32 cellular contexts compared by ENCODE assay signal in the genomic region with DNA sequence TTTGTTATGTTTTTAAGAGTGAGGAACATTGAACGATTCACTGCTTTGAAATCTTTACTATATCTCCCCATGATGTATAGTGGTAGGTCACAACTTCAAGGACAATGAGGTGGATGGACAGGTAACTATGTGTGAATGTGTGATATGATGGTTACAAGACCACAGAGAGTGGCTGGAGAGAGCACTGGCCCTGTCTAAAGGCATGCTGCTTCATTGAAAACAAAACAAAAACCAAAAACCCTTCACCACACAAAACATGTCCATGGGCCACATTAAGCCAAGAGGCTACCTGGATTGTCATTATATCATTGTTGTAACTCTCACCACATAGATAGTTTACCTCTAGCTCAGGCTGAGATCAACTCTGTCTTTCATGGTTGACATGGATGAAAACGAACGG.
"Had no signal": no experiment of that assay in that cellular context is flagged by ENCODE, and none has a peak within 500 bp of the region (broad histone marks: within the 10 kb centered on the region; RNA-seq: fewer than 3 reads in every experiment).

No MANE protein-coding gene starts in this region.

- H3K9me3 Mint-ChIP-seq: activated T-cell treated with anti-CD3 and anti-CD28 coated beads, Interleukin-2, amount 50 U/mL, for 24 hours; neural progenitor cell had no signal

- H3K4me3 ChIP-seq: coronary artery, dorsolateral prefrontal cortex, gastroesophageal sphincter, hepatocyte, left ventricle myocardium inferior, lung, neural progenitor cell, right atrium auricular region, smooth muscle cell, stomach, thyroid gland, upper lobe of left lung, vagina had no signal

- H3K27me3 Mint-ChIP-seq: activated CD4-positive, alpha-beta memory T cell treated with anti-CD3 and anti-CD28 coated beads for 36 hours; activated T-cell treated with anti-CD3 and anti-CD28 coated beads, Interleukin-2, amount 50 U/mL, for 24 hours had no signal

- ATAC-seq: activated CD4-positive, CD25-positive, alpha-beta regulatory T cell treated with anti-CD3 and anti-CD28 coated beads, Interleukin-2, amount 50 U/mL, for 24 hours; activated T-helper 17 cell treated with anti-CD3 and anti-CD28 coated beads, Interleukin-2, amount 50 U/mL, for 72 hours; gastroesophageal sphincter; natural killer cell; stimulated activated naive B cell treated with anti-CD40 and anti-IgM and Interleukin-4, amounts not matched to agents 10 μg/mL and 1 μg/mL and 100 μg/mL, for 72 hours had no signal

- H3K4me1 Mint-ChIP-seq: natural killer cell; neural progenitor cell; stimulated activated naive B cell treated with anti-CD40 and anti-IgM and Interleukin-4, amounts not matched to agents 10 μg/mL and 1 μg/mL and 100 μg/mL, for 72 hours had no signal

- H3K4me3 Mint-ChIP-seq: activated CD4-positive, alpha-beta memory T cell treated with anti-CD3 and anti-CD28 coated beads for 36 hours; activated T-cell treated with anti-CD3 and anti-CD28 coated beads, Interleukin-2, amount 50 U/mL, for 24 hours; activated T-helper 17 cell treated with anti-CD3 and anti-CD28 coated beads, Interleukin-2, amount 50 U/mL, for 72 hours; natural killer cell; stimulated activated naive B cell treated with anti-CD40 and anti-IgM and Interleukin-4, amounts not matched to agents 10 μg/mL and 1 μg/mL and 100 μg/mL, for 72 hours had no signal

- H3K9ac ChIP-seq: neural progenitor cell had no signal

- H3K79me2 ChIP-seq: hepatocyte had no signal

- H3K36me3 ChIP-seq: brain microvascular endothelial cell, gastroesophageal sphincter, left ventricle myocardium inferior, neural progenitor cell, right atrium auricular region, stomach, thyroid gland, upper lobe of left lung, vagina, WERI-Rb-1 had no signal

- H3K27me3 ChIP-seq: brain microvascular endothelial cell, gastroesophageal sphincter, hepatocyte, neural progenitor cell, right atrium auricular region, stomach, thyroid gland, upper lobe of left lung, vagina had no signal

- H3K4me2 ChIP-seq: hepatocyte, neural progenitor cell, smooth muscle cell had no signal

- H3K27ac Mint-ChIP-seq: activated CD4-positive, alpha-beta memory T cell treated with anti-CD3 and anti-CD28 coated beads for 36 hours; activated T-cell treated with anti-CD3 and anti-CD28 coated beads, Interleukin-2, amount 50 U/mL, for 24 hours; activated T-helper 17 cell treated with anti-CD3 and anti-CD28 coated beads, Interleukin-2, amount 50 U/mL, for 72 hours; natural killer cell; neural progenitor cell; stimulated activated naive B cell treated with anti-CD40 and anti-IgM and Interleukin-4, amounts not matched to agents 10 μg/mL and 1 μg/mL and 100 μg/mL, for 72 hours had no signal

- H3K27ac ChIP-seq: brain microvascular endothelial cell, coronary artery, dorsolateral prefrontal cortex, gastroesophageal sphincter, left ventricle myocardium inferior, neural progenitor cell, right atrium auricular region, stomach, thyroid gland, upper lobe of left lung, vagina, WERI-Rb-1 had no signal

- H2AFZ ChIP-seq: hepatocyte, neural progenitor cell had no signal

- H3K36me3 Mint-ChIP-seq: activated CD4-positive, alpha-beta memory T cell treated with anti-CD3 and anti-CD28 coated beads for 36 hours; natural killer cell; neural progenitor cell; stimulated activated naive B cell treated with anti-CD40 and anti-IgM and Interleukin-4, amounts not matched to agents 10 μg/mL and 1 μg/mL and 100 μg/mL, for 72 hours had no signal

- H3K9me3 ChIP-seq: gastroesophageal sphincter, right atrium auricular region, stomach, thyroid gland, upper lobe of left lung, vagina had no signal

- DNase-seq: activated CD4-positive, alpha-beta memory T cell treated with anti-CD3 and anti-CD28 coated beads for 36 hours; activated CD4-positive, alpha-beta T cell treated with anti-CD3 and anti-CD28 coated beads for 48 hours; activated CD8-positive, alpha-beta memory T cell treated with anti-CD3 and anti-CD28 coated beads, Interleukin-2, amount 50 U/mL, for 48 hours; activated gamma-delta T cell treated with Interleukin-2 at 50 U/mL for 16 hours; activated naive CD4-positive, alpha-beta T cell treated with anti-CD3 and anti-CD28 coated beads, Interleukin-2, amount 50 U/mL, for 16 hours; activated T-cell treated with anti-CD3 and anti-CD28 coated beads, Interleukin-2, amount 50 U/mL, for 24 hours; amniotic stem cell; brain microvascular endothelial cell; dorsolateral prefrontal cortex; effector memory CD4-positive, alpha-beta T cell; erythroblast; islet precursor cell; left ventricle myocardium inferior; mesendoderm; natural killer cell; stimulated activated CD4-positive, alpha-beta T cell treated with anti-CD3 and anti-CD28 coated beads, Interleukin-1b, Interleukin-23, amount 100 ng/mL, for 48 hours; stimulated activated CD4-positive, alpha-beta T cell treated with anti-CD3 and anti-CD28 coated beads, Interleukin-4, amount 100 ng/mL, for 4 hours; stimulated activated naive B cell treated with anti-CD40 and anti-IgM and Interleukin-4, amounts not matched to agents 10 μg/mL and 1 μg/mL and 100 μg/mL, for 72 hours; stomach; thyroid gland; upper lobe of left lung; WERI-Rb-1 had no signal

- H3K4me1 ChIP-seq: gastroesophageal sphincter, right atrium auricular region, thyroid gland, upper lobe of left lung, vagina had no signal
